9 cellular contexts compared by ENCODE assay signal in genomic region chr2:70767094-70767698, GRCh38. TPM values are rescaled to one million over a fixed set of nuclear protein-coding genes. Genes with fewer than 3 reads are reported as not detected.
DNase-seq lines count a peak whose midpoint lies in the region; ATAC-seq and TF ChIP-seq lines count a peak whose summit lies in the region.
"Had no signal": no experiment of that assay in that cellular context is flagged by ENCODE, and none has a peak within 500 bp of the region (broad histone marks: within the 10 kb centered on the region; RNA-seq: fewer than 3 reads in every experiment).

No MANE protein-coding gene starts in this region.

- 0% methylated on average over 51 of the region's 51 CpGs for whole genome bisulfite sequencing in ectodermal cell, 2 experiments

- H3K36me3 ChIP-seq in Peyer's patch (no peaks in the 10 kb centered on the region), ectodermal cell (ENCODE audit: control insufficient read depth, insufficient read depth, low read length) (no peaks in the 10 kb centered on the region), neural cell (ENCODE audit: insufficient read depth, low read length) (no peaks in the 10 kb centered on the region)

- POLR2A ChIA-PET in activated CD4-positive, alpha-beta T cell treated with anti-CD3 and anti-CD28 coated beads for 36 hours (lab: Charles Lee) = no interaction called here

- H3K9me3 ChIP-seq in Peyer's patch = no peaks in the 10 kb centered on the region
- no peaks in the 10 kb centered on the region for H3K9me3 ChIP-seq in ectodermal cell (ENCODE audit: control insufficient read depth, low read length)
- no peaks in the 10 kb centered on the region for H3K9me3 ChIP-seq in neural cell (ENCODE audit: low read length)

- no peaks in the 10 kb centered on the region for H3K36me3 Mint-ChIP-seq in activated CD4-positive, alpha-beta T cell treated with anti-CD3 and anti-CD28 coated beads for 36 hours (ENCODE audit: low read depth)

- peaks cover 43% of the 10 kb centered on the region for H3K79me2 ChIP-seq in neural cell (replicated peaks; ENCODE audit: insufficient read depth, low read length)

- no peaks in the 10 kb centered on the region for H4K20me1 ChIP-seq in neural cell (ENCODE audit: insufficient read depth)

- TF ChIP-seq CTCF in Peyer's patch (IDR thresholded peaks at IDR 0.05) (no peak), neural cell (IDR thresholded peaks at IDR 0.05; ENCODE audit: poor library complexity, severe bottlenecking) (no peak)

- DNase-seq in activated CD4-positive, alpha-beta T cell treated with anti-CD3 and anti-CD28 coated beads for 36 hours = peak; percentile 45
- DNase-seq in activated CD4-positive, alpha-beta T cell treated with anti-CD3 and anti-CD28 coated beads, Interleukin-2, amount 50 U/mL, for 1 hour = no peak
- DNase-seq in Peyer's patch (peak in 1 of 3 donors; percentile 32), NCI-H2029 treated with DMSO at 0.1 percent for 48 hours (lab: John Stamatoyannopoulos, UW) (no peak)

- no peaks in the 10 kb centered on the region for H3K9me3 Mint-ChIP-seq in activated CD4-positive, alpha-beta T cell treated with anti-CD3 and anti-CD28 coated beads for 36 hours (ENCODE audit: low read depth)

- no peaks in the 10 kb centered on the region for H3K9me2 ChIP-seq in neural cell (ENCODE audit: insufficient read depth, low read length)

- intact Hi-C loops in activated CD4-positive, alpha-beta T cell treated with anti-CD3 and anti-CD28 coated beads for 36 hours (cut with DNase I, micrococcal nuclease) = loop anchor here (5.0 kb wide), 3 partner anchors 110 to 465 kb away; partner anchors contain the start of genes FAM136A (in 1 of the 2) and TGFA (in 1 of the 2)

- H3K4me1 ChIP-seq in Peyer's patch (peaks cover 0 to 14% (median 4%) of the 10 kb centered on the region in 4 donors), ectodermal cell (ENCODE audit: control insufficient read depth, insufficient read depth, low read length) (peaks cover 9% of the 10 kb centered on the region)

- H3K4me2 ChIP-seq in neural cell (ENCODE audit: low read length) = peak overlapping the region; percentile 98

- H3K4me3 ChIP-seq in Peyer's patch (peak overlapping the region; percentile 24 to 43 (median 38)), ectodermal cell (ENCODE audit: insufficient read depth, low read depth, low read length) (peak overlapping the region; percentile 65), neural cell (ENCODE audit: low read length) (peak overlapping the region; percentile 97)

- CTCF ChIA-PET in activated CD4-positive, alpha-beta T cell treated with anti-CD3 and anti-CD28 coated beads for 36 hours (lab: Charles Lee) = interaction anchor here (0.7 to 1.5 kb wide), 7 partner anchors 8 to 259 kb away, joined by 3 to 7 read pairs (median 4); no protein-coding TSS in a partner anchor

- H2AFZ ChIP-seq in neural cell (ENCODE audit: low read depth, low read length) = peak overlapping the region; percentile 87

- TF ChIP-seq RAD21 in neural cell (conservative IDR thresholded peaks at IDR 0.05) = peak; percentile 8

- peak overlapping the region; percentile 84 for H3K4me3 Mint-ChIP-seq in activated CD4-positive, alpha-beta T cell treated with anti-CD3 and anti-CD28 coated beads for 36 hours

- peak overlapping the region; percentile 98 for H3K9ac ChIP-seq in neural cell (ENCODE audit: low read length)

- H3K27ac ChIP-seq in Peyer's patch (peak overlapping the region in 1 of 4 donors; percentile 52), ectodermal cell (ENCODE audit: insufficient read depth, low read depth, low read length, poor library complexity, severe bottlenecking) (peak overlapping the region; percentile 79), neural cell (ENCODE audit: low read length) (peak overlapping the region; percentile 88)

- no peak for TF ChIP-seq EP300 in neural cell (conservative IDR thresholded peaks at IDR 0.05; ENCODE audit: poor library complexity, severe bottlenecking)

- no peak for TF ChIP-seq POLR2A in Peyer's patch (IDR thresholded peaks at IDR 0.05)

- peaks cover 0 to 26% of the 10 kb centered on the region in 2 donors for H3K27me3 ChIP-seq in Peyer's patch
- no peaks in the 10 kb centered on the region for H3K27me3 ChIP-seq in ectodermal cell (ENCODE audit: control insufficient read depth, insufficient read depth, low read length, poor library complexity, severe bottlenecking)
- H3K27me3 ChIP-seq in neural cell (ENCODE audit: insufficient read depth, low read depth, low read length) = no peaks in the 10 kb centered on the region

- peaks cover 18% of the 10 kb centered on the region for H3K4me1 Mint-ChIP-seq in activated CD4-positive, alpha-beta T cell treated with anti-CD3 and anti-CD28 coated beads for 36 hours

- no peaks in the 10 kb centered on the region for H3F3A ChIP-seq in neural cell (ENCODE audit: insufficient read depth, low read length, poor library complexity, severe bottlenecking)

- H3K27ac Mint-ChIP-seq in activated CD4-positive, alpha-beta T cell treated with anti-CD3 and anti-CD28 coated beads for 36 hours = peak overlapping the region; percentile 80

- ATAC-seq in activated CD4-positive, alpha-beta T cell treated with anti-CD3 and anti-CD28 coated beads for 36 hours = peak; percentile 20
- ATAC-seq in HG02763 (IDR thresholded peaks at IDR 0.05; ENCODE audit: unreplicated experiment) (no peak), GM18909 (IDR thresholded peaks at IDR 0.05; ENCODE audit: poor library complexity, unreplicated experiment) (no peak)

- peaks cover 25% of the 10 kb centered on the region for H3K27me3 Mint-ChIP-seq in activated CD4-positive, alpha-beta T cell treated with anti-CD3 and anti-CD28 coated beads for 36 hours

TF ChIP-seq in neural cell, 6 proteins besides CTCF, POLR2A, EP300 and RAD21:
- TF ChIP-seq EZH2 (IDR thresholded peaks at IDR 0.05; ENCODE audit: borderline replicate concordance, insufficient read depth, low read length, poor library complexity, severe bottlenecking) (no peak), MXI1 (conservative IDR thresholded peaks at IDR 0.05; ENCODE audit: poor library complexity, severe bottlenecking) (peak; percentile 85)

RNA-seq across cellular contexts. Expression of gene ADD2, which starts 0.8 kb away (rescaled TPM):
- total RNA-seq in activated CD4-positive, alpha-beta T cell treated with anti-CD3 and anti-CD28 coated beads for 36 hours = 10 to 100 TPM; 26.9 to 31.5 TPM
- total RNA-seq in Peyer's patch = 10 to 100 TPM in 1 of 4 donors, 1 to 10 TPM in 1, under 1 TPM in 1, not detected in 1; 0.28 to 14.0 (median 1.7) TPM
- 63.9 TPM for polyA plus RNA-seq in ectodermal cell (2013, experiment 1 of 4)
- polyA plus RNA-seq in ectodermal cell (2013, experiment 2 of 4) = 68.8 TPM
- polyA plus RNA-seq in ectodermal cell (2013, experiment 3 of 4) = 55.3 TPM
- polyA plus RNA-seq in ectodermal cell (2013, experiment 4 of 4) = 57.5 TPM
- 52.5 and 73.6 TPM in 2 replicates for polyA plus RNA-seq in neural cell
- 260 and 262 TPM in 2 replicates for polyA minus RNA-seq in neural cell

RNA-seq across cellular contexts. Expression of gene FIGLA, which starts 23.2 kb away (rescaled TPM):
- not detected for total RNA-seq in activated CD4-positive, alpha-beta T cell treated with anti-CD3 and anti-CD28 coated beads for 36 hours
- total RNA-seq in Peyer's patch = not detected
- not detected for polyA plus RNA-seq in ectodermal cell (2013, experiment 1 of 4)
- not detected for polyA plus RNA-seq in ectodermal cell (2013, experiment 2 of 4)
- not detected for polyA plus RNA-seq in ectodermal cell (2013, experiment 3 of 4)
- not detected for polyA plus RNA-seq in ectodermal cell (2013, experiment 4 of 4)
- not detected in 2 replicates for polyA plus RNA-seq in neural cell
- polyA minus RNA-seq in neural cell = not detected in 2 replicates
- total RNA-seq: renal cortical epithelial cell had no signal

RNA-seq across cellular contexts. Expression of gene CLEC4F, which starts 53.2 kb away (rescaled TPM):
- not detected for total RNA-seq in activated CD4-positive, alpha-beta T cell treated with anti-CD3 and anti-CD28 coated beads for 36 hours
- total RNA-seq in Peyer's patch = 10 to 100 TPM in 1 of 4 donors, under 1 TPM in 1, not detected in 2; 0.67 to 32.2 TPM
- not detected for polyA plus RNA-seq in ectodermal cell (2013, experiment 1 of 4)
- not detected for polyA plus RNA-seq in ectodermal cell (2013, experiment 2 of 4)
- polyA plus RNA-seq in ectodermal cell (2013, experiment 3 of 4) = not detected
- polyA plus RNA-seq in ectodermal cell (2013, experiment 4 of 4) = not detected
- not detected in 2 replicates for polyA plus RNA-seq in neural cell
- polyA minus RNA-seq in neural cell = not detected in 2 replicates
- total RNA-seq: renal cortical epithelial cell had no signal

Comparison
In these comparisons a context has a peak if more than half of its experiments do, and no peak if none do; other contexts are left out.
1. H3K4me3 ChIP-seq: peak in every context shown above with its lines; median percentile 97 in neural cell; 65 in ectodermal cell; 38 in Peyer's patch.